2 cellular contexts compared by ENCODE assay signal in the genomic region with DNA sequence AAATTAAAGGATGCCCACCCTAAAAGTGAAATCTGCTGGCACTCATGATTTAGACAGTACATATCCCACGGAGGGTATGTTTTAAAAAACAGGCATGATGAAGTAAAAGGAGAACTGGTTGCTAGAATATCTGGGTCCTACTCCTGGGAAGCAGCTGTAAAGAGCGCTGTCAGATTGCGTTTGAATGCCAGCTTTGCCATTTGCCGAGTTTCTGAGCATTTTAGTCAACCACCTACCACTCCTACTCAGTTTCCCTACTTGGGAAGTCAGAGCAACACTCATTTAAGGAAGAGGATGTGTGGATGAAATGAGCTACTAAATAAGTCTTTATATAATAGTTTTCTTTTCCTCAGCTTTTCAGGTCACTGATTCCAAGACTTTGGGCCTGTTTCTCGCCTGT.
TF ChIP-seq lines count a peak whose summit lies in the region.

No MANE protein-coding gene starts in this region.

TF ChIP-seq in SK-N-SH, 30 proteins besides CTCF, POLR2A, EP300 and RAD21 (continued from another document):
- TF ChIP-seq, protein P1, sequence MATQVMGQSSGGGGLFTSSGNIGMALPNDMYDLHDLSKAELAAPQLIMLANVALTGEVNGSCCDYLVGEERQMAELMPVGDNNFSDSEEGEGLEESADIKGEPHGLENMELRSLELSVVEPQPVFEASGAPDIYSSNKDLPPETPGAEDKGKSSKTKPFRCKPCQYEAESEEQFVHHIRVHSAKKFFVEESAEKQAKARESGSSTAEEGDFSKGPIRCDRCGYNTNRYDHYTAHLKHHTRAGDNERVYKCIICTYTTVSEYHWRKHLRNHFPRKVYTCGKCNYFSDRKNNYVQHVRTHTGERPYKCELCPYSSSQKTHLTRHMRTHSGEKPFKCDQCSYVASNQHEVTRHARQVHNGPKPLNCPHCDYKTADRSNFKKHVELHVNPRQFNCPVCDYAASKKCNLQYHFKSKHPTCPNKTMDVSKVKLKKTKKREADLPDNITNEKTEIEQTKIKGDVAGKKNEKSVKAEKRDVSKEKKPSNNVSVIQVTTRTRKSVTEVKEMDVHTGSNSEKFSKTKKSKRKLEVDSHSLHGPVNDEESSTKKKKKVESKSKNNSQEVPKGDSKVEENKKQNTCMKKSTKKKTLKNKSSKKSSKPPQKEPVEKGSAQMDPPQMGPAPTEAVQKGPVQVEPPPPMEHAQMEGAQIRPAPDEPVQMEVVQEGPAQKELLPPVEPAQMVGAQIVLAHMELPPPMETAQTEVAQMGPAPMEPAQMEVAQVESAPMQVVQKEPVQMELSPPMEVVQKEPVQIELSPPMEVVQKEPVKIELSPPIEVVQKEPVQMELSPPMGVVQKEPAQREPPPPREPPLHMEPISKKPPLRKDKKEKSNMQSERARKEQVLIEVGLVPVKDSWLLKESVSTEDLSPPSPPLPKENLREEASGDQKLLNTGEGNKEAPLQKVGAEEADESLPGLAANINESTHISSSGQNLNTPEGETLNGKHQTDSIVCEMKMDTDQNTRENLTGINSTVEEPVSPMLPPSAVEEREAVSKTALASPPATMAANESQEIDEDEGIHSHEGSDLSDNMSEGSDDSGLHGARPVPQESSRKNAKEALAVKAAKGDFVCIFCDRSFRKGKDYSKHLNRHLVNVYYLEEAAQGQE (IDR thresholded peaks at IDR 0.05; ENCODE audit: low read depth, low read length): no peak
- TF ChIP-seq GATA2 (CRISPR knock-in tag; IDR thresholded peaks at IDR 0.05) (no peak), SMC3 (IDR thresholded peaks at IDR 0.05; ENCODE audit: low read depth, low read length) (no peak)
TF ChIP-seq in SK-N-SH: peak in this region for 0.

TF ChIP-seq in SK-N-SH treated with all-trans-retinoic acid at 6 μM for 48 hours, 23 proteins besides CTCF, POLR2A, EP300 and RAD21 (continued from another document):
- TF ChIP-seq, protein P2, sequence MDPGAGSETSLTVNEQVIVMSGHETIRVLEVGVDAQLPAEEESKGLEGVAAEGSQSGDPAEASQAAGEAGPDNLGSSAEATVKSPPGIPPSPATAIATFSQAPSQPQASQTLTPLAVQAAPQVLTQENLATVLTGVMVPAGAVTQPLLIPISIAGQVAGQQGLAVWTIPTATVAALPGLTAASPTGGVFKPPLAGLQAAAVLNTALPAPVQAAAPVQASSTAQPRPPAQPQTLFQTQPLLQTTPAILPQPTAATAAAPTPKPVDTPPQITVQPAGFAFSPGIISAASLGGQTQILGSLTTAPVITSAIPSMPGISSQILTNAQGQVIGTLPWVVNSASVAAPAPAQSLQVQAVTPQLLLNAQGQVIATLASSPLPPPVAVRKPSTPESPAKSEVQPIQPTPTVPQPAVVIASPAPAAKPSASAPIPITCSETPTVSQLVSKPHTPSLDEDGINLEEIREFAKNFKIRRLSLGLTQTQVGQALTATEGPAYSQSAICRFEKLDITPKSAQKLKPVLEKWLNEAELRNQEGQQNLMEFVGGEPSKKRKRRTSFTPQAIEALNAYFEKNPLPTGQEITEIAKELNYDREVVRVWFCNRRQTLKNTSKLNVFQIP (CRISPR knock-in tag; IDR thresholded peaks at IDR 0.05; ENCODE audit: borderline replicate concordance, low read depth): no peak
- no peak for TF ChIP-seq CSDC2 (CRISPR knock-in tag; IDR thresholded peaks at IDR 0.05)
- TF ChIP-seq BACH2 (CRISPR knock-in tag; IDR thresholded peaks at IDR 0.05; ENCODE audit: borderline replicate concordance): no peak
- no peak for TF ChIP-seq ZC3H10 (CRISPR knock-in tag; IDR thresholded peaks at IDR 0.05)
- TF ChIP-seq, protein P3, sequence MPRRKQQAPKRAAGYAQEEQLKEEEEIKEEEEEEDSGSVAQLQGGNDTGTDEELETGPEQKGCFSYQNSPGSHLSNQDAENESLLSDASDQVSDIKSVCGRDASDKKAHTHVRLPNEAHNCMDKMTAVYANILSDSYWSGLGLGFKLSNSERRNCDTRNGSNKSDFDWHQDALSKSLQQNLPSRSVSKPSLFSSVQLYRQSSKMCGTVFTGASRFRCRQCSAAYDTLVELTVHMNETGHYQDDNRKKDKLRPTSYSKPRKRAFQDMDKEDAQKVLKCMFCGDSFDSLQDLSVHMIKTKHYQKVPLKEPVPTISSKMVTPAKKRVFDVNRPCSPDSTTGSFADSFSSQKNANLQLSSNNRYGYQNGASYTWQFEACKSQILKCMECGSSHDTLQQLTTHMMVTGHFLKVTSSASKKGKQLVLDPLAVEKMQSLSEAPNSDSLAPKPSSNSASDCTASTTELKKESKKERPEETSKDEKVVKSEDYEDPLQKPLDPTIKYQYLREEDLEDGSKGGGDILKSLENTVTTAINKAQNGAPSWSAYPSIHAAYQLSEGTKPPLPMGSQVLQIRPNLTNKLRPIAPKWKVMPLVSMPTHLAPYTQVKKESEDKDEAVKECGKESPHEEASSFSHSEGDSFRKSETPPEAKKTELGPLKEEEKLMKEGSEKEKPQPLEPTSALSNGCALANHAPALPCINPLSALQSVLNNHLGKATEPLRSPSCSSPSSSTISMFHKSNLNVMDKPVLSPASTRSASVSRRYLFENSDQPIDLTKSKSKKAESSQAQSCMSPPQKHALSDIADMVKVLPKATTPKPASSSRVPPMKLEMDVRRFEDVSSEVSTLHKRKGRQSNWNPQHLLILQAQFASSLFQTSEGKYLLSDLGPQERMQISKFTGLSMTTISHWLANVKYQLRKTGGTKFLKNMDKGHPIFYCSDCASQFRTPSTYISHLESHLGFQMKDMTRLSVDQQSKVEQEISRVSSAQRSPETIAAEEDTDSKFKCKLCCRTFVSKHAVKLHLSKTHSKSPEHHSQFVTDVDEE (CRISPR knock-in tag; IDR thresholded peaks at IDR 0.05): no peak
- no peak for TF ChIP-seq RARB (CRISPR knock-in tag; IDR thresholded peaks at IDR 0.05)
- no peak for TF ChIP-seq GLIS3 (CRISPR knock-in tag; IDR thresholded peaks at IDR 0.05)
- no peak for TF ChIP-seq ZNF8 (CRISPR knock-in tag; IDR thresholded peaks at IDR 0.05)
- no peak for TF ChIP-seq ZFP3 (CRISPR knock-in tag; IDR thresholded peaks at IDR 0.05)
- TF ChIP-seq TOX (CRISPR knock-in tag; IDR thresholded peaks at IDR 0.05; ENCODE audit: borderline replicate concordance): no peak
- TF ChIP-seq ZNF565 (CRISPR knock-in tag; conservative IDR thresholded peaks at IDR 0.05; ENCODE audit: low read depth): no peak
